ENCODE assay signal across 13 cellular contexts in genomic region chr10:76558586-76558985, GRCh38.
DNase-seq lines count a peak whose midpoint lies in the region; ATAC-seq and TF ChIP-seq lines count a peak whose summit lies in the region.
"Had no signal": no experiment of that assay in that cellular context is flagged by ENCODE, and none has a peak within 500 bp of the region (broad histone marks: within the 10 kb centered on the region; RNA-seq: fewer than 3 reads in every experiment).

No MANE protein-coding gene starts in this region.

- no peak for TF ChIP-seq CTCF in fibroblast of pulmonary artery (IDR thresholded peaks at IDR 0.05; ENCODE audit: low read length, missing control alignments)
- TF ChIP-seq CTCF in retinal pigment epithelial cell (conservative IDR thresholded peaks at IDR 0.05; ENCODE audit: low read depth, low read length), result no peak

- H3K4me3 ChIP-seq in fibroblast of pulmonary artery (replicated peaks; ENCODE audit: low read depth, low read length), result no peak overlapping the region
- H3K4me3 ChIP-seq in retinal pigment epithelial cell (ENCODE audit: low read length), result no peak overlapping the region
- H3K4me3 ChIP-seq: dorsolateral prefrontal cortex had no signal

- peak; percentile 58 for ATAC-seq in SK-N-SH treated with all-trans-retinoic acid at 6 μM for 48 hours
- no peak for ATAC-seq in GM19324 (IDR thresholded peaks at IDR 0.05; ENCODE audit: low FRiP score, unreplicated experiment)

- peak; percentile 45 for DNase-seq in GM03348 (ENCODE audit: low spot score)
- peak; percentile 67 for DNase-seq in fibroblast of pulmonary artery (ENCODE audit: low read depth)
- peak; percentile 63 for DNase-seq in retinal pigment epithelial cell (ENCODE audit: low read depth)
- no peak for DNase-seq in NCI-H524 treated with DMSO at 0.1 percent for 48 hours (lab: John Stamatoyannopoulos, UW)
- DNase-seq in NCI-H82 treated with DMSO at 0.1 percent for 48 hours (lab: John Stamatoyannopoulos, UW; ENCODE audit: unreplicated experiment), result no peak
- no peak for DNase-seq in NCI-H446 treated with DMSO at 0.1 percent for 48 hours (lab: John Stamatoyannopoulos, UW)
- DNase-seq: activated B cell treated with CpG ODN at 0.5 μM for 24 hours; Calu3; dorsolateral prefrontal cortex; NCI-H1694 treated with DMSO at 0.1 percent for 48 hours; stimulated activated CD4-positive, alpha-beta T cell treated with anti-CD3 and anti-CD28 coated beads, Interleukin-4, amount 100 ng/mL, for 1 hour had no signal

TF ChIP-seq in SK-N-SH treated with all-trans-retinoic acid at 6 μM for 48 hours, 23 proteins besides CTCF, POLR2A, EP300 and RAD21:
- TF ChIP-seq TOX (CRISPR knock-in tag; IDR thresholded peaks at IDR 0.05; ENCODE audit: borderline replicate concordance) (no peak), ZNF565 (CRISPR knock-in tag; conservative IDR thresholded peaks at IDR 0.05; ENCODE audit: low read depth) (no peak), SNAI2 (CRISPR knock-in tag; IDR thresholded peaks at IDR 0.05) (no peak), CSRNP3 (CRISPR knock-in tag; IDR thresholded peaks at IDR 0.05) (no peak), PPARA (CRISPR knock-in tag; IDR thresholded peaks at IDR 0.05; ENCODE audit: borderline replicate concordance) (no peak)
TF ChIP-seq in SK-N-SH treated with all-trans-retinoic acid at 6 μM for 48 hours: peak in this region for 0.

Comparison
In these comparisons a context has a peak if more than half of its experiments do, and no peak if none do; other contexts are left out.
1. DNase-seq: peak in GM03348 (single experiment), fibroblast of pulmonary artery (single experiment) and retinal pigment epithelial cell (single experiment); none in NCI-H524 treated with DMSO at 0.1 percent for 48 hours (single experiment), NCI-H82 treated with DMSO at 0.1 percent for 48 hours (single experiment) and NCI-H446 treated with DMSO at 0.1 percent for 48 hours (single experiment).